ENCODE assay signal across 9 cellular contexts in the genomic region with DNA sequence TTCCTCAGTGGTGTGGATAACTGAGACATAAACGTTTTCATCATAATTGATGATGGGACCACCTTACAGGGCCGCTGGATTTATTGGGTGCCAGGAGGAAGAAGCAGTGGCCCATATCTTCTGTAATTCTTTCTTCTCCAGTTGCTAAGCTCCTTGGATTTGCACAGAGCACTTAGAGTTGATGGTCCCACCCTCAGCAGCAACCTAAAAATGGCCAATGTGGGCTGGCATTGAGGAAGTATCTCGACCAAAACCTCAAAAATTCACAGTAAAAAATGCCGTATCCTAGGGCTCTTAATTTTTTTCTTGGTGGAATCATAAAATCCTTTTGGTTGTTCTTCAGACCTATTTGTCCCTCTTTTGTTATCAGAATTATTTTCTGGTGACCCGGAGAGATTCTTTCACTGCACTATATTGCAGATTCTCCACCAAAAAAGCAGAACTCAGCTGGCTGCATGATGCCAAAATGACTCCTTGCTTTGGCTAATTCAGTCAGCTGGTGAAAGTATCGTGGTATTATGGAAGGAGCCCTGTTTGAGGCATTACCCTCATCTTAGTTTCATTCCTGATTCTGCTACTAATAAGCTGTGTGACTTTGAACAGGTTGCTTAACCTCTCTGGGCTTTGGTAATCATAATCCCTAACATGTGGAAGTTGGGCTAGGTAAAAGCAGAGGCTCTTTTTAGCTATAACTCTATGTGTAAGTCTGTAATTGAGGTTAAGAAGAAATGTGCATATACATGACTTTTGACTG. TPM values are rescaled to one million over a fixed set of nuclear protein-coding genes. Genes with fewer than 3 reads are reported as not detected.
DNase-seq lines count a peak whose midpoint lies in the region; ATAC-seq and TF ChIP-seq lines count a peak whose summit lies in the region.
"Had no signal": no experiment of that assay in that cellular context is flagged by ENCODE, and none has a peak within 500 bp of the region (broad histone marks: within the 10 kb centered on the region; RNA-seq: fewer than 3 reads in every experiment).

No MANE protein-coding gene starts in this region.

- 20 to 30% (median 25%) methylated on average over 6 of the region's 6 CpGs for WGBS in ovary, 3 donors

- TF ChIP-seq EP300 in ovary (IDR thresholded peaks at IDR 0.05): no peak

- RAD21 ChIA-PET in HCT116 (lab: Charles Lee; ENCODE audit: low non-redundant PET in 1 of 2, low total read pairs in 2 of 2, uncharacterized antibody in 2 of 2, unreplicated experiment in 2 of 2): no interaction called here

- no peak for TF ChIP-seq POLR2A in HCT116 (IDR thresholded peaks at IDR 0.05; ENCODE audit: borderline replicate concordance, extremely low read depth, insufficient read depth, insufficient read length)
- TF ChIP-seq POLR2A in ovary (IDR thresholded peaks at IDR 0.05): no peak

- H3K4me2 ChIP-seq in HCT116 (ENCODE audit: low read length): peak overlapping the region; percentile 79

- POLR2A ChIA-PET in HCT116 (lab: Charles Lee): interaction anchor here (1.0 kb wide), 1 partner anchor 10 kb away, joined by 3 read pairs; no protein-coding TSS in a partner anchor

- BruUV-seq in HCT116 (replicated peaks; lab: Mats Ljungman, UMichigan): no TSS peak

- H3K9me2 ChIP-seq in HCT116 (ENCODE audit: insufficient read depth): no peaks in the 10 kb centered on the region

- H3K9ac ChIP-seq in HCT116 (ENCODE audit: low read length): peak overlapping the region; percentile 62; the same call in 1 of the 2 replicates
- H3K9ac ChIP-seq in adipocyte (ENCODE audit: low read length): peak overlapping the region; percentile 81
- H3K9ac ChIP-seq in subcutaneous abdominal adipose tissue (ENCODE audit: low read length in 5 of 5): peak overlapping the region in 2 of 5 donors; percentile 0 to 10

- H3K4me3 ChIP-seq in HCT116 (replicated peaks in 1 of 2; ENCODE audit: low read depth in 1 of 2, low read length in 2 of 2) (no peak overlapping the region; a peak in 1 of 4 replicates), adipocyte (ENCODE audit: low read length) (peak overlapping the region; percentile 21), subcutaneous abdominal adipose tissue (ENCODE audit: low read depth in 1 of 5, low read length in 5 of 5) (no peak overlapping the region), ovary (no peak overlapping the region)

- H3K79me2 ChIP-seq in HCT116 (ENCODE audit: insufficient read depth, low read length): peaks cover 79% of the 10 kb centered on the region

- H3K27ac ChIP-seq in HCT116 (ENCODE audit: low read depth, low read length) (no peak overlapping the region; the same call in 1 of the 2 replicates), subcutaneous abdominal adipose tissue (ENCODE audit: low read depth, low read length) (peak overlapping the region; percentile 75), ovary (peak overlapping the region in 1 of 2 donors; percentile 8)

- H3K36me3 ChIP-seq in HCT116 (ENCODE audit: control insufficient read depth in 1 of 2, insufficient read depth in 2 of 2, low read length in 2 of 2) (no peaks in the 10 kb centered on the region), adipocyte (ENCODE audit: control insufficient read depth, insufficient read depth, low read length, severe bottlenecking) (no peaks in the 10 kb centered on the region), subcutaneous abdominal adipose tissue (ENCODE audit: control insufficient read depth in 5 of 5, insufficient read depth in 5 of 5, low read length in 5 of 5) (no peaks in the 10 kb centered on the region), ovary (no peaks in the 10 kb centered on the region)

- no peaks in the 10 kb centered on the region for H3K27me3 ChIP-seq in HCT116 (ENCODE audit: insufficient read depth, low read length)
- H3K27me3 ChIP-seq in adipocyte (replicated peaks; ENCODE audit: control insufficient read depth, insufficient read depth, low read length): no peaks in the 10 kb centered on the region
- no peaks in the 10 kb centered on the region for H3K27me3 ChIP-seq in subcutaneous abdominal adipose tissue (ENCODE audit: control insufficient read depth in 5 of 5, insufficient read depth in 4 of 5, low read length in 5 of 5)
- no peaks in the 10 kb centered on the region for H3K27me3 ChIP-seq in ovary

- H3K9me3 ChIP-seq in HCT116 (ENCODE audit: control insufficient read depth in 1 of 2, insufficient read depth in 1 of 2, low read depth in 1 of 2, low read length in 2 of 2): no peaks in the 10 kb centered on the region
- no peaks in the 10 kb centered on the region for H3K9me3 ChIP-seq in adipocyte (ENCODE audit: control insufficient read depth, low read length)
- no peaks in the 10 kb centered on the region for H3K9me3 ChIP-seq in subcutaneous abdominal adipose tissue (ENCODE audit: control insufficient read depth in 5 of 5, low read length in 5 of 5)
- no peaks in the 10 kb centered on the region for H3K9me3 ChIP-seq in ovary

- DNase-seq in HCT116 (ENCODE audit: low read depth, low spot score) (no peak), adipocyte (ENCODE audit: low read depth) (peak; percentile 54), glomerular visceral epithelial cell (ENCODE audit: extremely low spot score) (peak; percentile 53), NCI-H1436 (lab: John Stamatoyannopoulos, UW) (no peak), midbrain (lab: John Stamatoyannopoulos, UW) (no peak), NCI-H748 treated with DMSO at 0.1 percent for 48 hours (lab: John Stamatoyannopoulos, UW) (no peak), ovary (no peak)
- DNase-seq: OCI-M1 had no signal

- no peaks in the 10 kb centered on the region for H4K20me1 ChIP-seq in HCT116 (ENCODE audit: insufficient read depth)

- ATAC-seq in HCT116: no peak

- CTCF ChIA-PET in HCT116 (lab: Charles Lee): interaction anchor here (0.7 to 2.7 kb wide), 3 partner anchors 13 to 29 kb away, joined by 3 to 15 read pairs (median 12); no protein-coding TSS in a partner anchor

- intact Hi-C loops in HCT116 (cut with micrococcal nuclease): no loop called here
- intact Hi-C loops in ovary (cut with DNase I): no loop called here

- TF ChIP-seq CTCF in HCT116 (IDR thresholded peaks at IDR 0.05 in 2 of 3, conservative IDR thresholded peaks at IDR 0.05 in 1 of 3; ENCODE audit: borderline replicate concordance in 1 of 3, insufficient read depth in 1 of 3, low read depth in 2 of 3, low read length in 2 of 3) (no peak), ovary (IDR thresholded peaks at IDR 0.05) (no peak)

- no peak overlapping the region for H2AFZ ChIP-seq in HCT116 (ENCODE audit: low read depth, low read length, poor library complexity, severe bottlenecking)

- H3K4me1 ChIP-seq in HCT116 (ENCODE audit: control insufficient read depth in 1 of 2, insufficient read depth in 2 of 2, low read length in 2 of 2): peaks cover 48 to 69% of the 10 kb centered on the region in 2 experiments
- H3K4me1 ChIP-seq in adipocyte (ENCODE audit: control insufficient read depth, insufficient read depth, low read length): peaks cover 95% of the 10 kb centered on the region
- H3K4me1 ChIP-seq in subcutaneous abdominal adipose tissue (ENCODE audit: control insufficient read depth in 5 of 5, insufficient read depth in 5 of 5, low read length in 5 of 5): peaks cover 31 to 90% (median 85%) of the 10 kb centered on the region in 5 donors
- peaks cover 36% of the 10 kb centered on the region for H3K4me1 ChIP-seq in ovary (ENCODE audit: insufficient read depth)

- TF ChIP-seq RAD21 in HCT116 (IDR thresholded peaks at IDR 0.05; ENCODE audit: low read depth): no peak

TF ChIP-seq in HCT116, 20 proteins besides CTCF, POLR2A, EP300 and RAD21:
- TF ChIP-seq, protein P1, sequence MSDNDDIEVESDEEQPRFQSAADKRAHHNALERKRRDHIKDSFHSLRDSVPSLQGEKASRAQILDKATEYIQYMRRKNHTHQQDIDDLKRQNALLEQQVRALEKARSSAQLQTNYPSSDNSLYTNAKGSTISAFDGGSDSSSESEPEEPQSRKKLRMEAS (IDR thresholded peaks at IDR 0.05): no peak
- TF ChIP-seq YY1 (IDR thresholded peaks at IDR 0.05; ENCODE audit: extremely low read depth, insufficient replicate concordance, low read depth, low read length): no peak
- no peak for TF ChIP-seq SRF (IDR thresholded peaks at IDR 0.05; ENCODE audit: low read depth)
- no peak for TF ChIP-seq CBX3 (IDR thresholded peaks at IDR 0.05; ENCODE audit: low read depth)
- TF ChIP-seq POLR2AphosphoS5 (IDR thresholded peaks at IDR 0.05; ENCODE audit: low read depth, low read length): no peak
- TF ChIP-seq SP1 (IDR thresholded peaks at IDR 0.05; ENCODE audit: low read depth): no peak
- no peak for TF ChIP-seq FOSL1 (IDR thresholded peaks at IDR 0.05; ENCODE audit: low read depth)
- TF ChIP-seq EZH2phosphoT487 (IDR thresholded peaks at IDR 0.05; ENCODE audit: borderline replicate concordance): no peak
TF ChIP-seq in HCT116: peak in this region for 0.

RNA-seq across cellular contexts. Expression of a gene that starts 27.6 kb away (rescaled TPM):
- 20.0 TPM for total RNA-seq in HCT116 (2021; ENCODE audit: unreplicated experiment)
- polyA plus RNA-seq in HCT116 (2012): 12.6 and 14.3 TPM in 2 replicates
- total RNA-seq in ovary: 10 to 100 TPM; 29.9 to 90.0 (median 71.2) TPM
- polyA plus RNA-seq in ovary: 10 to 100 TPM; 36.1 to 45.5 TPM

Comparison
In these comparisons a context has a peak if more than half of its experiments do, and no peak if none do; other contexts are left out.
1. DNase-seq: peak in adipocyte (single experiment) and glomerular visceral epithelial cell (single experiment); none in HCT116 (single experiment), NCI-H1436 (single experiment), midbrain (single experiment), NCI-H748 treated with DMSO at 0.1 percent for 48 hours (single experiment) and ovary (0 of 5).